Comparison of ENCODE assay signal across 1 cellular context in the genomic region with DNA sequence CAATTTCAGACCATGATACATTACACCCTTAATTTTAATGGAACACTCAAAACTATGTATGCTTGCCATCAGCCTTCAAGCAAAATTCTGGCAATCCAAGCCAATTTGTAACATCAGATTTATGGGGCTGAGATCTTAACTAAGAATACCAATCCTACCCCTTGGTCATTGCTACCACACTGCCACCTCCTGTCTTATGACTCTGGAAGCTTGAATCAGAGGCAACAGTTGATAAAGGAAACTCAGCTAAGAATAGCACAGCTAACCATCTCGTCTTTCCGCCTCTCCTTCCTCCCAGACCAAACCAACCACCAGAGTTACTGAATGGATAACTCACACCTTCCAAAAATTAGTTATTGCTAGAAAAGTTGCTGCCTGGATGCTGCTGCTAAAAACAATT.
TF ChIP-seq lines count a peak whose summit lies in the region.

No MANE protein-coding gene starts in this region.

TF ChIP-seq in HEK293, 187 proteins besides CTCF, POLR2A, EP300 and RAD21 (continued from another document):
- TF ChIP-seq SCRT2 (tag by site-specific recombination; IDR thresholded peaks at IDR 0.05): peak; percentile 90
- no peak for TF ChIP-seq ZSCAN16 (tag by site-specific recombination; IDR thresholded peaks at IDR 0.05)
- peak; percentile 35; the same call in 1 of the 2 replicates for TF ChIP-seq OSR2 (tag by site-specific recombination; IDR thresholded peaks at IDR 0.05)
TF ChIP-seq in HEK293: peak in this region for 5.
